Comparison of ENCODE assay signal across 11 cellular contexts in genomic region chr1:145983959-145984830, GRCh38. TPM values are rescaled to one million over a fixed set of nuclear protein-coding genes. Genes with fewer than 3 reads are reported as not detected.
DNase-seq lines count a peak whose midpoint lies in the region; ATAC-seq and TF ChIP-seq lines count a peak whose summit lies in the region.
"Had no signal": no experiment of that assay in that cellular context is flagged by ENCODE, and none has a peak within 500 bp of the region (broad histone marks: within the 10 kb centered on the region; RNA-seq: fewer than 3 reads in every experiment).

No MANE protein-coding gene starts in this region.

- H3K4me1 ChIP-seq in lung (ENCODE audit: control insufficient read depth in 2 of 2, insufficient read depth in 2 of 2, low read length in 2 of 2) (peaks cover 19 to 60% of the 10 kb centered on the region in 2 donors), stomach (peaks cover 64 to 93% (median 78%) of the 10 kb centered on the region in 4 donors)

- no peak overlapping the region for H3K4me3 Mint-ChIP-seq in activated CD4-positive, alpha-beta T cell treated with anti-CD3 and anti-CD28 coated beads for 36 hours

- peak; percentile 56 for DNase-seq in activated CD4-positive, alpha-beta T cell treated with anti-CD3 and anti-CD28 coated beads for 36 hours
- DNase-seq in activated CD4-positive, alpha-beta T cell treated with anti-CD3 and anti-CD28 coated beads, Interleukin-2, amount 50 U/mL, for 48 hours: no peak
- peak; percentile 51 for DNase-seq in activated effector memory CD4-positive, alpha-beta T cell treated with Interleukin-2 at 50 U/mL for 16 hours
- DNase-seq in lung (ENCODE audit: low spot score) (no peak), stomach (peak; percentile 14), GM03348 (ENCODE audit: low spot score) (no peak)

- H3K9me3 Mint-ChIP-seq in activated CD4-positive, alpha-beta T cell treated with anti-CD3 and anti-CD28 coated beads for 36 hours (ENCODE audit: low read depth): peaks cover 2% of the 10 kb centered on the region

- ATAC-seq in activated CD4-positive, alpha-beta T cell treated with anti-CD3 and anti-CD28 coated beads for 36 hours: no peak
- ATAC-seq in lung (ENCODE audit: insufficient read depth, low FRiP score) (no peak), GM21381 (IDR thresholded peaks at IDR 0.05; ENCODE audit: unreplicated experiment) (no peak), GM21360 (IDR thresholded peaks at IDR 0.05; ENCODE audit: unreplicated experiment) (no peak)

- peaks cover 34% of the 10 kb centered on the region for H3K4me1 Mint-ChIP-seq in activated CD4-positive, alpha-beta T cell treated with anti-CD3 and anti-CD28 coated beads for 36 hours

- H3K27ac ChIP-seq in lung (ENCODE audit: low read depth in 1 of 2, low read length in 1 of 2): peak overlapping the region; percentile 57 to 99
- H3K27ac ChIP-seq in stomach: peak overlapping the region; percentile 54 to 100 (median 96)

- no peaks in the 10 kb centered on the region for H3K36me3 ChIP-seq in lung (ENCODE audit: control insufficient read depth in 2 of 2, insufficient read depth in 2 of 2, low read length in 2 of 2)
- H3K36me3 ChIP-seq in stomach: no peaks in the 10 kb centered on the region

- H3K4me3 ChIP-seq in lung (no peak overlapping the region), stomach (peak overlapping the region in 1 of 4 donors; percentile 25)

- H3K27ac Mint-ChIP-seq in activated CD4-positive, alpha-beta T cell treated with anti-CD3 and anti-CD28 coated beads for 36 hours: peak overlapping the region; percentile 72

- no peak for TF ChIP-seq POLR2A in stomach (IDR thresholded peaks at IDR 0.05)

- H3K27me3 Mint-ChIP-seq in activated CD4-positive, alpha-beta T cell treated with anti-CD3 and anti-CD28 coated beads for 36 hours: no peaks in the 10 kb centered on the region

- TF ChIP-seq EP300 in stomach (IDR thresholded peaks at IDR 0.05): no peak

- no peaks in the 10 kb centered on the region for H3K36me3 Mint-ChIP-seq in activated CD4-positive, alpha-beta T cell treated with anti-CD3 and anti-CD28 coated beads for 36 hours (ENCODE audit: low read depth)

- POLR2A ChIA-PET in activated CD4-positive, alpha-beta T cell treated with anti-CD3 and anti-CD28 coated beads for 36 hours (lab: Charles Lee): interaction anchor here (7.6 kb wide), 1 partner anchor 9 kb away, joined by 127 read pairs; the partner anchor contains the start of gene TXNIP

- H3K27me3 ChIP-seq in lung (ENCODE audit: control insufficient read depth, insufficient read depth) (no peaks in the 10 kb centered on the region), stomach (no peaks in the 10 kb centered on the region)

- TF ChIP-seq CTCF in lung (IDR thresholded peaks at IDR 0.05; ENCODE audit: control extremely low read depth, extremely low read depth) (no peak), stomach (IDR thresholded peaks at IDR 0.05) (no peak)

- intact Hi-C loops in activated CD4-positive, alpha-beta T cell treated with anti-CD3 and anti-CD28 coated beads for 36 hours (cut with DNase I, micrococcal nuclease): no loop called here
- intact Hi-C loops in stomach (cut with DNase I; ENCODE audit: low total_unique reads): no loop called here

- no peaks in the 10 kb centered on the region for H3K9me3 ChIP-seq in lung (ENCODE audit: control insufficient read depth in 2 of 2, insufficient read depth in 1 of 2, low read length in 1 of 2)
- H3K9me3 ChIP-seq in stomach: no peaks in the 10 kb centered on the region

- CTCF ChIA-PET in activated CD4-positive, alpha-beta T cell treated with anti-CD3 and anti-CD28 coated beads for 36 hours (lab: Charles Lee): interaction anchor here (0.6 to 9.2 kb wide), 7 partner anchors 9 to 138 kb away, joined by 3 to 161 read pairs (median 3); partner anchors contain the start of gene TXNIP

- 90 to 92% methylated on average over 12 of the region's 12 CpGs for WGBS in lung, 2 donors
- 77 to 90% (median 83%) methylated on average over 11 to 12 of the region's 12 CpGs for WGBS in stomach, 5 donors

RNA-seq across cellular contexts. Expression of gene TXNIP, which starts 12.2 kb away (rescaled TPM):
- total RNA-seq in activated CD4-positive, alpha-beta T cell treated with anti-CD3 and anti-CD28 coated beads for 36 hours: 100 to 1,000 TPM; 112 TPM
- total RNA-seq in lung (1,000 to 10,000 TPM in 1 of 2 donors, 100 to 1,000 TPM in 1; 556 to 1,810 TPM), stomach (1,000 to 10,000 TPM in 3 of 5 donors, 100 to 1,000 TPM in 2; 204 to 3,386 (median 1,054) TPM)
- polyA plus RNA-seq in lung (100 to 1,000 TPM; 178 to 850 TPM), stomach (100 to 1,000 TPM; 217 to 613 (median 334) TPM)

RNA-seq across cellular contexts. Expression of gene POLR3GL, which starts 19.7 kb away (rescaled TPM):
- total RNA-seq in activated CD4-positive, alpha-beta T cell treated with anti-CD3 and anti-CD28 coated beads for 36 hours: 10 to 100 TPM; 19.3 to 22.4 TPM
- total RNA-seq in lung (10 to 100 TPM in 1 of 2 donors, 1 to 10 TPM in 1; 9.4 to 21.3 TPM), stomach (100 to 1,000 TPM in 1 of 5 donors, 10 to 100 TPM in 3, 1 to 10 TPM in 1; 5.8 to 165 (median 18.9) TPM)
- polyA plus RNA-seq in lung (10 to 100 TPM; 33.4 to 34.3 TPM), stomach (10 to 100 TPM; 31.4 to 53.2 (median 43.9) TPM)

RNA-seq across cellular contexts. Expression of gene ANKRD34A, which starts 19.8 kb away (rescaled TPM):
- total RNA-seq in activated CD4-positive, alpha-beta T cell treated with anti-CD3 and anti-CD28 coated beads for 36 hours: 1 to 10 TPM; 5.8 to 6.1 TPM
- 1 to 10 TPM in 1 of 2 donors, under 1 TPM in 1; 0.06 to 1.0 TPM for total RNA-seq in lung
- under 1 TPM; 0.45 to 0.47 TPM for polyA plus RNA-seq in lung
- 1 to 10 TPM in 1 of 5 donors, under 1 TPM in 2, not detected in 2; 0.73 to 2.6 (median 0.87) TPM for total RNA-seq in stomach
- polyA plus RNA-seq in stomach: under 1 TPM in 2 of 3 donors, not detected in 1; 0.19 to 0.45 TPM

RNA-seq across cellular contexts. Expression of gene LIX1L, which starts 26.4 kb away (rescaled TPM):
- 10 to 100 TPM; 44.9 to 49.4 TPM for total RNA-seq in activated CD4-positive, alpha-beta T cell treated with anti-CD3 and anti-CD28 coated beads for 36 hours
- total RNA-seq in lung: 10 to 100 TPM; 29.7 to 30.9 TPM
- 1 to 10 TPM; 7.0 to 8.0 TPM for polyA plus RNA-seq in lung
- total RNA-seq in stomach: 10 to 100 TPM in 3 of 5 donors, 1 to 10 TPM in 2; 5.8 to 28.4 (median 14.0) TPM
- polyA plus RNA-seq in stomach: 1 to 10 TPM; 7.2 to 8.2 (median 7.4) TPM

RNA-seq across cellular contexts. Expression of gene HJV, which starts 37.3 kb away (rescaled TPM):
- not detected for total RNA-seq in activated CD4-positive, alpha-beta T cell treated with anti-CD3 and anti-CD28 coated beads for 36 hours
- not detected for total RNA-seq in lung
- not detected for polyA plus RNA-seq in lung
- total RNA-seq in stomach: not detected
- polyA plus RNA-seq in stomach: not detected
- total RNA-seq: glomerular endothelial cell; posterior vena cava; T-helper 2 cell treated with Interferon-gamma antibody and Interleukin-4, amounts not matched to agents 100 ng/mL and 5 ng/mL, for 36 hours had no signal

Comparison
In these comparisons a context has a peak if more than half of its experiments do, and no peak if none do; other contexts are left out.
1. DNase-seq: peak in activated CD4-positive, alpha-beta T cell treated with anti-CD3 and anti-CD28 coated beads for 36 hours (single experiment), activated effector memory CD4-positive, alpha-beta T cell treated with Interleukin-2 at 50 U/mL for 16 hours (single experiment) and stomach (single experiment); none in activated CD4-positive, alpha-beta T cell treated with anti-CD3 and anti-CD28 coated beads, Interleukin-2, amount 50 U/mL, for 48 hours (0 of 2), lung (single experiment) and GM03348 (single experiment).